8 cellular contexts compared by ENCODE assay signal in the genomic region with DNA sequence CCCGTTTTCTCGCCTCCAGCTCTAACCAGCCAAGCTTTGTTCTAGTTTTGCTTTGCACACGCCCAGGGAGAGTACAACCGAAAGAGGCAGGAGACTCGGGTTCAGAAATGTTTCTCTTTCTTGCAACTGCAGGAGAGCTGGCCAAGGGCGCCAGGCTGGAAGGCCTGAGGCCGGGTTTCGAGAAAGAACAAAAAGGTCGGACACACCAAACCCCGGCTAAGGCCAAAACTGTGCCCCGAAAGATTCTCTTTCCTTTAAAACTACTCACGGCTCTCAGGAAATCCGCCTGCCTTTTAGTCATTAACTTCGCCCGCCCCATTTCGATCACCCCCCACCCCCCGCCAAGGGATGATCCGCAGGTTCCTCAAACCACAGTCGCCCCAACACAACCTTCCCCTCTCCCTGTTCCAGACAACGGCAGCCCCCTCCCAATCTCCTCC. TPM values are rescaled to one million over a fixed set of nuclear protein-coding genes. Genes with fewer than 3 reads are reported as not detected.
DNase-seq lines count a peak whose midpoint lies in the region; ATAC-seq lines count a peak whose summit lies in the region.

No MANE protein-coding gene starts in this region.

- POLR2A ChIA-PET in naive thymus-derived CD4-positive, alpha-beta T cell (lab: Charles Lee): interaction anchor here (0.7 to 4.1 kb wide), 9 partner anchors 16 to 374 kb away, joined by 3 to 24 read pairs (median 6); partner anchors contain the start of genes CCDC112, PGGT1B, TMED7 and TRIM36

- peaks cover 31 to 42% of the 10 kb centered on the region in 2 donors for H3K4me1 ChIP-seq in naive thymus-derived CD4-positive, alpha-beta T cell (ENCODE audit: control insufficient read depth in 2 of 2, insufficient read depth in 2 of 2, low read length in 2 of 2)

- CTCF ChIA-PET in naive thymus-derived CD4-positive, alpha-beta T cell (lab: Charles Lee): interaction anchor here (0.6 kb wide), 1 partner anchor 93 kb away, joined by 3 read pairs; no protein-coding TSS in a partner anchor

- H3K4me3 Mint-ChIP-seq in naive thymus-derived CD4-positive, alpha-beta T cell: peak overlapping the region; percentile 94 to 100 (median 96)

- peaks cover 0 to 4% (median 0%) of the 10 kb centered on the region in 3 experiments for H3K36me3 ChIP-seq in naive thymus-derived CD4-positive, alpha-beta T cell (ENCODE audit: control insufficient read depth in 2 of 3, insufficient read depth in 3 of 3, low read length in 3 of 3)

- H3K4me3 ChIP-seq in naive thymus-derived CD4-positive, alpha-beta T cell (ENCODE audit: low read length): peak overlapping the region; percentile 70

- ATAC-seq in HG02840 (IDR thresholded peaks at IDR 0.05; ENCODE audit: low FRiP score, unreplicated experiment): peak; percentile 28
- ATAC-seq in naive thymus-derived CD4-positive, alpha-beta T cell: peak; percentile 53

- DNase-seq in NCI-H510A treated with DMSO at 0.1 percent for 48 hours (lab: John Stamatoyannopoulos, UW) (peak; percentile 62), NCI-H510A (lab: John Stamatoyannopoulos, UW) (no peak), NOMO-1 (lab: John Stamatoyannopoulos, UW; ENCODE audit: unreplicated experiment in 2 of 2) (peak; percentile 64 to 78), activated T-helper 1 cell treated with Interleukin-2 at 50 U/mL for 16 hours (ENCODE audit: low read depth) (peak; percentile 22), fibroblast of gingiva (ENCODE audit: low read depth) (peak; percentile 48)
- DNase-seq in naive thymus-derived CD4-positive, alpha-beta T cell: peak in 7 of 9 donors; percentile 41 to 64 (median 59)
- peak; percentile 56 for DNase-seq in stimulated activated naive CD4-positive, alpha-beta T cell treated with Interleukin-2 at 50 U/mL for 16 hours (lab: John Stamatoyannopoulos, UW)

- intact Hi-C loops in naive thymus-derived CD4-positive, alpha-beta T cell (cut with micrococcal nuclease): loop anchor here (1.0 to 5.0 kb wide), 16 partner anchors 12 to 541 kb away; partner anchors contain the start of genes AP3S1 (in 2 of the 2), ATG12 (in 2 of the 2), CCDC112 (in 2 of the 2) and PGGT1B (in 2 of the 2)

- H3K27ac Mint-ChIP-seq in naive thymus-derived CD4-positive, alpha-beta T cell: peak overlapping the region; percentile 92 to 100 (median 96)

- no peaks in the 10 kb centered on the region for H3K27me3 ChIP-seq in naive thymus-derived CD4-positive, alpha-beta T cell (ENCODE audit: control insufficient read depth in 2 of 2, insufficient read depth in 2 of 2, low read length in 2 of 2)

- H3K9me3 ChIP-seq in naive thymus-derived CD4-positive, alpha-beta T cell (ENCODE audit: control insufficient read depth in 2 of 3, low read length in 3 of 3): peaks cover 0 to 5% (median 4%) of the 10 kb centered on the region in 3 experiments

- peak overlapping the region; percentile 96 for H3K27ac ChIP-seq in naive thymus-derived CD4-positive, alpha-beta T cell (ENCODE audit: low read depth, low read length)

- H3K4me1 Mint-ChIP-seq in naive thymus-derived CD4-positive, alpha-beta T cell: peaks cover 43 to 57% (median 50%) of the 10 kb centered on the region in 7 donors

- peaks cover under 1 to 47% (median 23%) of the 10 kb centered on the region in 5 donors for H3K36me3 Mint-ChIP-seq in naive thymus-derived CD4-positive, alpha-beta T cell

- H3K27me3 Mint-ChIP-seq in naive thymus-derived CD4-positive, alpha-beta T cell: no peaks in the 10 kb centered on the region

- H3K9me3 Mint-ChIP-seq in naive thymus-derived CD4-positive, alpha-beta T cell: peaks cover 0 to 21% (median 2%) of the 10 kb centered on the region in 11 donors

RNA-seq across cellular contexts. Expression of gene FEM1C, which starts 0.6 kb away (rescaled TPM):
- 10 to 100 TPM; 14.9 to 33.1 (median 18.5) TPM for total RNA-seq in naive thymus-derived CD4-positive, alpha-beta T cell
- polyA plus RNA-seq in naive thymus-derived CD4-positive, alpha-beta T cell: 1 to 10 TPM; 2.0 to 2.7 TPM

RNA-seq across cellular contexts. Expression of gene TICAM2, which starts 58.3 kb away (rescaled TPM):
- total RNA-seq in naive thymus-derived CD4-positive, alpha-beta T cell: 1 to 10 TPM in 4 of 5 experiments, under 1 TPM in 1; 0.93 to 3.7 (median 1.9) TPM
- under 1 TPM; 0.14 to 0.60 TPM for polyA plus RNA-seq in naive thymus-derived CD4-positive, alpha-beta T cell
